Comparison of ENCODE assay signal across 8 cellular contexts in the genomic region with DNA sequence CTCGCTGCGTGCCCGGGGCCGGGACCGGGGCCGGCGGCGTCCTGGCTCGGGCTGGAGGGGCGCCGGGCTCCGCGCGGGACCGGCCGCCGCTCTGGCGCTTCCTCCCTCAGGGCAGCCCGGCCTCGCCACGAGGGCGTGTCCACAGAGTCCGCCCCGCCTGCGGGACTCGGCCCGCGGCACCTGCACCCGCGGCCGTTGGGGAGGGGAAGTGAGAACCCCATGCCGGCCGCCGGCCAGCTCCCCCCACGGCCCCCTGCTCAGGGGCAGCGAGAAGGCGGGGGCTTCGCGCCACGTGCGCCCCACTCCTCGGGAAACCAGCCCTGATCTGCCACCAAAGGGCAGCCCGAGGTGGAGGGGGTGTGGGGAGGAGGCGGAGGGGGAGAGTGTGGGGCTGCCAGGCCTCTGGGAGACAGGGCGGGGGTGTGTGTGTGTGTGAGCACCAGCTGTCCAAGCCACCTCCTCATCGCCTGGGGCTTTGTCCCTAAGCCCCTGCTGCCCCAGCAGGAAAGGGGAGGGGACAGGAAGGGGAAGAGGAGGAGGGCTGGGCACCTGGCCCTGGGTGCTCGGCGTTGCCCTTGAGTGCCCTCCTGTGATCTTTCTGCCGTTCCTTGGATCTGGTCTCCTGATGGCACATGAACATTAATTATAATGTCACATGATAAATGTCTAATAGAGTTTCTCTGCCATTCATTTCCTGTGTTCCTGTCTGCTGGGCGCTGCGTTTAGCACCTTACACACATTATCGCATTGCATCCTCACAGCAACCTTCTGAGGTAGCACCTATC. TPM values are rescaled to one million over a fixed set of nuclear protein-coding genes. Genes with fewer than 3 reads are reported as not detected.
DNase-seq lines count a peak whose midpoint lies in the region; ATAC-seq lines count a peak whose summit lies in the region.

A gene with protein sequence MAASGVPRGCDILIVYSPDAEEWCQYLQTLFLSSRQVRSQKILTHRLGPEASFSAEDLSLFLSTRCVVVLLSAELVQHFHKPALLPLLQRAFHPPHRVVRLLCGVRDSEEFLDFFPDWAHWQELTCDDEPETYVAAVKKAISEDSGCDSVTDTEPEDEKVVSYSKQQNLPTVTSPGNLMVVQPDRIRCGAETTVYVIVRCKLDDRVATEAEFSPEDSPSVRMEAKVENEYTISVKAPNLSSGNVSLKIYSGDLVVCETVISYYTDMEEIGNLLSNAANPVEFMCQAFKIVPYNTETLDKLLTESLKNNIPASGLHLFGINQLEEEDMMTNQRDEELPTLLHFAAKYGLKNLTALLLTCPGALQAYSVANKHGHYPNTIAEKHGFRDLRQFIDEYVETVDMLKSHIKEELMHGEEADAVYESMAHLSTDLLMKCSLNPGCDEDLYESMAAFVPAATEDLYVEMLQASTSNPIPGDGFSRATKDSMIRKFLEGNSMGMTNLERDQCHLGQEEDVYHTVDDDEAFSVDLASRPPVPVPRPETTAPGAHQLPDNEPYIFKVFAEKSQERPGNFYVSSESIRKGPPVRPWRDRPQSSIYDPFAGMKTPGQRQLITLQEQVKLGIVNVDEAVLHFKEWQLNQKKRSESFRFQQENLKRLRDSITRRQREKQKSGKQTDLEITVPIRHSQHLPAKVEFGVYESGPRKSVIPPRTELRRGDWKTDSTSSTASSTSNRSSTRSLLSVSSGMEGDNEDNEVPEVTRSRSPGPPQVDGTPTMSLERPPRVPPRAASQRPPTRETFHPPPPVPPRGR (minus strand): TSS at position 93 of the 785 bp plus-strand sequence. CDS start 120 bp downstream, outside the sequence.

- peak; percentile 45 for DNase-seq in DMS153 (lab: John Stamatoyannopoulos, UW)
- peak; percentile 43 for DNase-seq in Jurkat, Clone E6-1 (ENCODE audit: low read depth, low spot score)
- DNase-seq in SHP77 treated with DMSO at 0.1 percent for 48 hours (lab: John Stamatoyannopoulos, UW), result peak; percentile 75
- peak; percentile 62 for DNase-seq in activated naive CD8-positive, alpha-beta T cell treated with anti-CD3 and anti-CD28 coated beads, Interleukin-2, amount 50 U/mL, for 24 hours
- peak; percentile 80 for DNase-seq in iPS-NIHi11 (ENCODE audit: low spot score)
- peak; percentile 32 for DNase-seq in stimulated activated CD4-positive, alpha-beta T cell treated with anti-CD3 and anti-CD28 coated beads, Interleukin-12 subunit alpha, Interleukin-12 subunit beta, amount 100 ng/mL, for 4 hours
- no peak for DNase-seq in NCI-H2107 treated with DMSO at 0.1 percent for 48 hours (lab: John Stamatoyannopoulos, UW; ENCODE audit: unreplicated experiment)

- H3K4me3 ChIP-seq in Jurkat, Clone E6-1 (ENCODE audit: low read length), result peak within 1 kb of the TSS; percentile 56

- H3K9me3 Mint-ChIP-seq in activated naive CD8-positive, alpha-beta T cell treated with anti-CD3 and anti-CD28 coated beads, Interleukin-2, amount 50 U/mL, for 24 hours, result no peaks in the 10 kb centered on the region

- peaks cover 2% of the 10 kb centered on the region for H3K36me3 Mint-ChIP-seq in activated naive CD8-positive, alpha-beta T cell treated with anti-CD3 and anti-CD28 coated beads, Interleukin-2, amount 50 U/mL, for 24 hours (ENCODE audit: low read depth)

- peak within 1 kb of the TSS; percentile 92 for H3K27ac Mint-ChIP-seq in activated naive CD8-positive, alpha-beta T cell treated with anti-CD3 and anti-CD28 coated beads, Interleukin-2, amount 50 U/mL, for 24 hours

- peak; percentile 56 for ATAC-seq in GM21526 (IDR thresholded peaks at IDR 0.05; ENCODE audit: low FRiP score, unreplicated experiment)
- ATAC-seq in activated naive CD8-positive, alpha-beta T cell treated with anti-CD3 and anti-CD28 coated beads, Interleukin-2, amount 50 U/mL, for 24 hours, result peak; percentile 74

- H3K4me1 Mint-ChIP-seq in activated naive CD8-positive, alpha-beta T cell treated with anti-CD3 and anti-CD28 coated beads, Interleukin-2, amount 50 U/mL, for 24 hours, result peaks cover 38% of the 10 kb centered on the region

- peak within 1 kb of the TSS; percentile 95 for H3K4me3 Mint-ChIP-seq in activated naive CD8-positive, alpha-beta T cell treated with anti-CD3 and anti-CD28 coated beads, Interleukin-2, amount 50 U/mL, for 24 hours

- H3K27me3 Mint-ChIP-seq in activated naive CD8-positive, alpha-beta T cell treated with anti-CD3 and anti-CD28 coated beads, Interleukin-2, amount 50 U/mL, for 24 hours, result peaks cover 3% of the 10 kb centered on the region

RNA-seq across cellular contexts. Expression of the gene that starts here (rescaled TPM):
- polyA plus RNA-seq in Jurkat, Clone E6-1 (2012; ENCODE audit: insufficient read depth, insufficient read length), result 3.6 TPM
